In genomic region chr1:213987422-213987875, GRCh38 we compare ENCODE assay signal across 8 cellular contexts. TPM values are rescaled to one million over a fixed set of nuclear protein-coding genes. Genes with fewer than 3 reads are reported as not detected.
DNase-seq lines count a peak whose midpoint lies in the region; ATAC-seq and TF ChIP-seq lines count a peak whose summit lies in the region.

No MANE protein-coding gene starts in this region.

- H3K27ac ChIP-seq in cardiac muscle cell = peak overlapping the region; percentile 84
- peak overlapping the region; percentile 90 to 92 (median 90) for H3K27ac ChIP-seq in gastrocnemius medialis

- H3K9me3 Mint-ChIP-seq in T-helper 1 cell treated with Interleukin-12 subunit alpha and Interleukin-12 subunit beta and Interleukin-4 antibody, amounts not matched to agents 30 μg/mL and 1 μg/mL, for 36 hours = peaks cover 8% of the 10 kb centered on the region
- no peaks in the 10 kb centered on the region for H3K9me3 Mint-ChIP-seq in WTC11

- TF ChIP-seq CTCF in WTC11 (IDR thresholded peaks at IDR 0.05) (no peak), cardiac muscle cell (IDR thresholded peaks at IDR 0.05; ENCODE audit: low read depth, low read length) (no peak), gastrocnemius medialis (IDR thresholded peaks at IDR 0.05 in 4 of 5, conservative IDR thresholded peaks at IDR 0.05 in 1 of 5) (no peak)

- peak; percentile 31 for ATAC-seq in HG03064 (IDR thresholded peaks at IDR 0.05; ENCODE audit: low read depth, unreplicated experiment)
- ATAC-seq in WTC11 = peak; percentile 6
- ATAC-seq in gastrocnemius medialis = peak; percentile 42 to 46

- peak overlapping the region; percentile 91 for H3K4me3 ChIP-seq in cardiac muscle cell
- peak overlapping the region; percentile 65 to 85 (median 82) for H3K4me3 ChIP-seq in gastrocnemius medialis

- H3K9me3 ChIP-seq in cardiac muscle cell (ENCODE audit: low read depth) (no peaks in the 10 kb centered on the region), gastrocnemius medialis (no peaks in the 10 kb centered on the region)

- DNase-seq in T-helper 1 cell (no peak), WTC11 (ENCODE audit: low spot score) (no peak), cardiac muscle cell (ENCODE audit: low read depth in 1 of 2, low spot score in 1 of 2) (peak in 1 of 2 donors; percentile 91), gastrocnemius medialis (peak in 1 of 2 donors; percentile 27), NCI-H82 treated with DMSO at 0.1 percent for 48 hours (lab: John Stamatoyannopoulos, UW; ENCODE audit: unreplicated experiment) (no peak), NOMO-1 treated with DMSO at 0.1 percent for 48 hours (lab: John Stamatoyannopoulos, UW; ENCODE audit: unreplicated experiment) (no peak)

- H3K27me3 Mint-ChIP-seq in T-helper 1 cell treated with Interleukin-12 subunit alpha and Interleukin-12 subunit beta and Interleukin-4 antibody, amounts not matched to agents 30 μg/mL and 1 μg/mL, for 36 hours (ENCODE audit: low read depth) = peaks cover 94% of the 10 kb centered on the region
- H3K27me3 Mint-ChIP-seq in WTC11 (ENCODE audit: low read depth) = peaks cover 88% of the 10 kb centered on the region

- in situ Hi-C loops in gastrocnemius medialis (cut with MboI; ENCODE audit: low sequenced_read_pairs in 4 of 4) = no loop called here

- CTCF ChIA-PET in WTC11 (lab: Charles Lee) = interaction anchor here (0.6 to 1.3 kb wide), 8 partner anchors 10 to 1474 kb away, joined by 3 to 13 read pairs (median 3); no protein-coding TSS in a partner anchor

- no peak for TF ChIP-seq POLR2A in gastrocnemius medialis (IDR thresholded peaks at IDR 0.05)

- peak overlapping the region; percentile 89 for H3K27ac Mint-ChIP-seq in T-helper 1 cell treated with Interleukin-12 subunit alpha and Interleukin-12 subunit beta and Interleukin-4 antibody, amounts not matched to agents 30 μg/mL and 1 μg/mL, for 36 hours
- peak overlapping the region; percentile 95 for H3K27ac Mint-ChIP-seq in WTC11

- POLR2A ChIA-PET in WTC11 (lab: Charles Lee) = interaction anchor here (0.6 to 1.1 kb wide), 5 partner anchors 8 to 228 kb away, joined by 3 to 5 read pairs (median 4); no protein-coding TSS in a partner anchor

- H3K4me1 Mint-ChIP-seq in T-helper 1 cell treated with Interleukin-12 subunit alpha and Interleukin-12 subunit beta and Interleukin-4 antibody, amounts not matched to agents 30 μg/mL and 1 μg/mL, for 36 hours (ENCODE audit: low read depth) = peaks cover 30% of the 10 kb centered on the region
- peaks cover 52% of the 10 kb centered on the region for H3K4me1 Mint-ChIP-seq in WTC11

- H3K27me3 ChIP-seq in cardiac muscle cell (peaks cover 10% of the 10 kb centered on the region), gastrocnemius medialis (peaks cover 4 to 33% (median 27%) of the 10 kb centered on the region in 3 donors)

- intact Hi-C loops in gastrocnemius medialis (cut with DNase I; ENCODE audit: low total_unique reads) = loop anchor here (5.0 kb wide), 1 partner anchor 135 kb away; no protein-coding TSS in a partner anchor

- peaks cover 14% of the 10 kb centered on the region for H3K36me3 Mint-ChIP-seq in T-helper 1 cell treated with Interleukin-12 subunit alpha and Interleukin-12 subunit beta and Interleukin-4 antibody, amounts not matched to agents 30 μg/mL and 1 μg/mL, for 36 hours (ENCODE audit: low read depth)
- H3K36me3 Mint-ChIP-seq in WTC11 = no peaks in the 10 kb centered on the region

- H3K4me1 ChIP-seq in cardiac muscle cell (ENCODE audit: low read depth) (peaks cover 33% of the 10 kb centered on the region), gastrocnemius medialis (peaks cover 28 to 33% of the 10 kb centered on the region in 2 donors)

- peak overlapping the region; percentile 92 for H3K4me3 Mint-ChIP-seq in T-helper 1 cell treated with Interleukin-12 subunit alpha and Interleukin-12 subunit beta and Interleukin-4 antibody, amounts not matched to agents 30 μg/mL and 1 μg/mL, for 36 hours
- peak overlapping the region; percentile 91 for H3K4me3 Mint-ChIP-seq in WTC11

- H3K36me3 ChIP-seq in cardiac muscle cell (no peaks in the 10 kb centered on the region), gastrocnemius medialis (no peaks in the 10 kb centered on the region)

TF ChIP-seq in WTC11, 78 proteins besides CTCF, POLR2A, EP300 and RAD21 (continues in another document):
- TF ChIP-seq ZSCAN18 (CRISPR knock-in tag; IDR thresholded peaks at IDR 0.05) (no peak), AR (CRISPR knock-in tag; IDR thresholded peaks at IDR 0.05) (no peak), JUN (CRISPR knock-in tag; IDR thresholded peaks at IDR 0.05) (no peak), E2F1 (CRISPR knock-in tag; IDR thresholded peaks at IDR 0.05) (no peak), ZNF425 (CRISPR knock-in tag; conservative IDR thresholded peaks at IDR 0.05) (no peak), GRHL2 (CRISPR knock-in tag; IDR thresholded peaks at IDR 0.05; ENCODE audit: insufficient replicate concordance, severe bottlenecking) (no peak), USF2 (CRISPR knock-in tag; IDR thresholded peaks at IDR 0.05) (no peak), ZNF138 (CRISPR knock-in tag; conservative IDR thresholded peaks at IDR 0.05) (no peak), NR3C1 (CRISPR knock-in tag; conservative IDR thresholded peaks at IDR 0.05; ENCODE audit: low read depth) (no peak), RELA (CRISPR knock-in tag; IDR thresholded peaks at IDR 0.05; ENCODE audit: borderline replicate concordance) (no peak), ZNF121 (CRISPR knock-in tag; IDR thresholded peaks at IDR 0.05) (no peak), TCF7 (CRISPR knock-in tag; IDR thresholded peaks at IDR 0.05; ENCODE audit: low read depth) (no peak)

RNA-seq across cellular contexts. Expression of gene PROX1, which starts 0.3 kb away (rescaled TPM):
- total RNA-seq in WTC11 (2021) (3.0 to 3.8 TPM (median 3.3 TPM) in 3 replicates), cardiac muscle cell (12.8 and 28.7 TPM in 2 replicates), gastrocnemius medialis (1 to 10 TPM; 4.1 to 8.0 (median 5.5) TPM)
- 10.1 and 21.8 TPM in 2 replicates for polyA plus RNA-seq in cardiac muscle cell
